Comparison of ENCODE assay signal across 19 cellular contexts in the genomic region with DNA sequence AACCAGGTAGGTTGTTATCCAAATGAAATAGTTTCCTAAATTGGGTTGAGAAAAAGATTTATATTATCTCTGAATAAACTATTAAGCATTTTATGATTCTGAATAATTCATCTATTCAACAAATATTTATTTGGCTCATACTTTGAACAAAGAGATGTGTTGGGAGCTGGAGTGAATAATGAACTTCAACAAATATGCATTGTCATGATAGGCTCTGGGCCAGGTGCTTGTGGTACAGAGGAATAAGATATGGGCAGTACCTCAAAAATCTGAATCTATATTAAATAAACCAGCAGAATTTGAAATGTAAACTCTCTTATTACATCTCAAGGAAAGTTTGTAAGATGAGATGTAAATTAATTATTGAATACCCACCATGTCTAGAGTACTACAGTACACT.
A peak's percentile ranks its signal among the peaks of the same experiment; 100 is the strongest.
DNase-seq lines count a peak whose midpoint lies in the region; ATAC-seq, FAIRE-seq and TF ChIP-seq lines count a peak whose summit lies in the region.
"Had no signal": no experiment of that assay in that cellular context is flagged by ENCODE, and none has a peak within 500 bp of the region (broad histone marks: within the 10 kb centered on the region; RNA-seq: fewer than 3 reads in every experiment).

No MANE protein-coding gene starts in this region.

- H3K27me3 ChIP-seq in PC-3 (ENCODE audit: low read length), result no peaks in the 10 kb centered on the region
- no peaks in the 10 kb centered on the region for H3K27me3 ChIP-seq in endothelial cell of umbilical vein (ENCODE audit: control insufficient read depth in 2 of 2, insufficient read depth in 2 of 2, low read length in 2 of 2)
- H3K27me3 ChIP-seq in osteoblast (ENCODE audit: insufficient read depth, low read length), result no peaks in the 10 kb centered on the region
- H3K27me3 ChIP-seq in H7 (ENCODE audit: control insufficient read depth, insufficient read depth, low read length), result no peaks in the 10 kb centered on the region
- no peaks in the 10 kb centered on the region for H3K27me3 ChIP-seq in ovary

- CTCF ChIA-PET in PC-3 (lab: Charles Lee), result interaction anchor here (1.4 kb wide), 1 partner anchor 214 kb away, joined by 3 read pairs; no protein-coding TSS in a partner anchor
- CTCF ChIA-PET in endothelial cell of umbilical vein (lab: Charles Lee), result interaction anchor here (1.7 to 11.2 kb wide), 3 partner anchors 206 to 240 kb away, joined by 5 to 299 read pairs (median 10); no protein-coding TSS in a partner anchor

- no peaks in the 10 kb centered on the region for H3K79me2 ChIP-seq in PC-3 (ENCODE audit: low read length)
- no peaks in the 10 kb centered on the region for H3K79me2 ChIP-seq in endothelial cell of umbilical vein (ENCODE audit: control insufficient read depth, insufficient read depth, low read length)
- H3K79me2 ChIP-seq in osteoblast (ENCODE audit: insufficient read depth, low read length), result no peaks in the 10 kb centered on the region

- H3F3A ChIP-seq in PC-3 (ENCODE audit: low read length, unreplicated experiment), result no peaks in the 10 kb centered on the region

- H3K9ac ChIP-seq in PC-3 (ENCODE audit: low read length) (no peak overlapping the region), endothelial cell of umbilical vein (replicated peaks; ENCODE audit: extremely low read depth, insufficient read depth, low read length) (no peak overlapping the region)
- H3K9ac ChIP-seq: GM23248, SK-N-SH had no signal

- TF ChIP-seq CTCF in PC-3 (conservative IDR thresholded peaks at IDR 0.05; ENCODE audit: low read depth, low read length) (no peak), endothelial cell of umbilical vein (IDR thresholded peaks at IDR 0.05; ENCODE audit: extremely low read depth in 1 of 2, insufficient read depth in 1 of 2, low read depth in 1 of 2, low read length in 2 of 2) (no peak), osteoblast (IDR thresholded peaks at IDR 0.05; ENCODE audit: extremely low read depth, low read depth, low read length) (no peak), ovary (IDR thresholded peaks at IDR 0.05) (no peak)

- no peaks in the 10 kb centered on the region for H3K36me3 ChIP-seq in PC-3 (ENCODE audit: low read depth, low read length)
- no peaks in the 10 kb centered on the region for H3K36me3 ChIP-seq in endothelial cell of umbilical vein (ENCODE audit: control insufficient read depth in 2 of 2, extremely low read depth in 1 of 2, insufficient read depth in 2 of 2, low read length in 2 of 2)
- no peaks in the 10 kb centered on the region for H3K36me3 ChIP-seq in osteoblast (ENCODE audit: insufficient read depth, low read length)
- no peaks in the 10 kb centered on the region for H3K36me3 ChIP-seq in H7 (replicated peaks; ENCODE audit: control insufficient read depth, insufficient read depth, low read length)
- H3K36me3 ChIP-seq in ovary, result no peaks in the 10 kb centered on the region

- H4K20me1 ChIP-seq in PC-3 (ENCODE audit: low read length) (no peaks in the 10 kb centered on the region), endothelial cell of umbilical vein (replicated peaks; ENCODE audit: control insufficient read depth, extremely low read depth, insufficient read depth, low read length) (no peaks in the 10 kb centered on the region), osteoblast (ENCODE audit: insufficient read depth, low read length) (no peaks in the 10 kb centered on the region)

- peaks cover 2% of the 10 kb centered on the region for H3K9me1 ChIP-seq in endothelial cell of umbilical vein (replicated peaks; ENCODE audit: control insufficient read depth, extremely low read depth, insufficient read depth, low read length)

- DNase-seq in EL, result peak; percentile 29
- DNase-seq in PC-3, result peak; percentile 14
- DNase-seq in endothelial cell of umbilical vein (ENCODE audit: low read depth, low spot score), result peak; percentile 16
- no peak for DNase-seq in osteoblast (ENCODE audit: insufficient read length, low spot score, missing footprints)
- DNase-seq in AG08396 (ENCODE audit: low spot score), result no peak
- no peak for DNase-seq in H7
- DNase-seq in ovary, result no peak
- DNase-seq: DMS 273 treated with DMSO at 0.1 percent for 48 hours, KG1, MV-4-11, NCI-H1417 treated with DMSO at 0.1 percent for 48 hours, NCI-H187 treated with DMSO at 0.1 percent for 48 hours, NCI-H526 treated with DMSO at 0.1 percent for 48 hours, Right ventricle myocardium superior, SK-N-SH had no signal

- H3K9me3 ChIP-seq in PC-3 (ENCODE audit: low read length) (no peaks in the 10 kb centered on the region), endothelial cell of umbilical vein (replicated peaks; ENCODE audit: control insufficient read depth, insufficient read depth, low read length) (no peaks in the 10 kb centered on the region), osteoblast (ENCODE audit: low read depth, low read length) (no peaks in the 10 kb centered on the region), ovary (no peaks in the 10 kb centered on the region)
- H3K9me3 ChIP-seq: SK-N-SH had no signal

- no peaks in the 10 kb centered on the region for H3K9me2 ChIP-seq in PC-3 (replicated peaks; ENCODE audit: low read length)
- H3K9me2 ChIP-seq: SK-N-SH had no signal

- BruUV-seq in PC-3 (replicated peaks; lab: Mats Ljungman, UMichigan) (no TSS peak), endothelial cell of umbilical vein (replicated peaks; lab: Mats Ljungman, UMichigan) (no TSS peak)

- peaks cover 15% of the 10 kb centered on the region for H3K4me1 ChIP-seq in PC-3 (ENCODE audit: insufficient read depth, low read length)
- no peaks in the 10 kb centered on the region for H3K4me1 ChIP-seq in endothelial cell of umbilical vein (ENCODE audit: control insufficient read depth, extremely low read depth, insufficient read depth, low read length)
- H3K4me1 ChIP-seq in osteoblast (ENCODE audit: insufficient read depth, low read length), result peaks cover 67% of the 10 kb centered on the region
- H3K4me1 ChIP-seq in ovary (ENCODE audit: insufficient read depth), result peaks cover 7% of the 10 kb centered on the region

- H3K4me3 ChIP-seq in PC-3 (ENCODE audit: low read length) (no peak overlapping the region), endothelial cell of umbilical vein (replicated peaks in 1 of 3; ENCODE audit: insufficient read depth in 1 of 3, low read depth in 1 of 3, low read length in 3 of 3) (no peak overlapping the region), osteoblast (ENCODE audit: insufficient read depth, low read length) (no peak overlapping the region), H7 (ENCODE audit: insufficient read depth, low read depth, low read length) (no peak overlapping the region), ovary (no peak overlapping the region)
- H3K4me3 ChIP-seq: GM23248 had no signal

- H3K27ac ChIP-seq in PC-3 (ENCODE audit: low read length) (no peak overlapping the region), endothelial cell of umbilical vein (ENCODE audit: insufficient read depth, low read depth, low read length) (no peak overlapping the region), osteoblast (ENCODE audit: low read depth, low read length) (peak overlapping the region; percentile 38), ovary (no peak overlapping the region)
- H3K27ac ChIP-seq: GM23248 had no signal

- intact Hi-C loops in PC-3 (cut with micrococcal nuclease), result no loop called here
- intact Hi-C loops in endothelial cell of umbilical vein (cut with micrococcal nuclease), result no loop called here
- intact Hi-C loops in ovary (cut with DNase I), result loop anchor here in 2 of 4 donors (10.0 kb wide), 2 partner anchors 212 to 242 kb away; no protein-coding TSS in a partner anchor

- no peak overlapping the region for H2AFZ ChIP-seq in PC-3 (ENCODE audit: low read length)
- H2AFZ ChIP-seq in endothelial cell of umbilical vein (ENCODE audit: low read depth, low read length), result no peak overlapping the region
- H2AFZ ChIP-seq in osteoblast (ENCODE audit: low read length), result no peak overlapping the region
- H2AFZ ChIP-seq: GM23248 had no signal

- dilution Hi-C loops in endothelial cell of umbilical vein (cut with MboI; ENCODE audit: extremely low pct_ligation_motif_present, low sequenced_read_pairs), result no loop called here

- no peak for FAIRE-seq in endothelial cell of umbilical vein (lab: Jason Lieb, UNC)
- FAIRE-seq: GM12891, GM19239 had no signal

- no peak for TF ChIP-seq EP300 in ovary (IDR thresholded peaks at IDR 0.05)

- ATAC-seq in PC-3 (peak; percentile 14), HG02885 (IDR thresholded peaks at IDR 0.05; ENCODE audit: poor library complexity, unreplicated experiment) (no peak)

- POLR2A ChIA-PET in PC-3 (lab: Charles Lee; ENCODE audit: unreplicated experiment), result no interaction called here
- POLR2A ChIA-PET in endothelial cell of umbilical vein (lab: Charles Lee), result no interaction called here

- H3K4me2 ChIP-seq in PC-3 (ENCODE audit: low read length), result no peak overlapping the region
- H3K4me2 ChIP-seq in endothelial cell of umbilical vein (ENCODE audit: insufficient read depth, low read length), result no peak overlapping the region
- H3K4me2 ChIP-seq in osteoblast (ENCODE audit: insufficient read depth, low read length), result peak overlapping the region; percentile 23
- H3K4me2 ChIP-seq: SK-N-SH had no signal

- TF ChIP-seq POLR2A in endothelial cell of umbilical vein (IDR thresholded peaks at IDR 0.05; ENCODE audit: low read depth, low read length), result no peak
- TF ChIP-seq POLR2A in ovary (IDR thresholded peaks at IDR 0.05), result no peak

TF ChIP-seq in endothelial cell of umbilical vein, 7 proteins besides CTCF, POLR2A, EP300 and RAD21:
- TF ChIP-seq FOS (IDR thresholded peaks at IDR 0.05; ENCODE audit: borderline replicate concordance, insufficient read depth, low read length) (no peak), JUN (IDR thresholded peaks at IDR 0.05; ENCODE audit: borderline replicate concordance, insufficient read depth, insufficient read length, low read depth) (no peak), EZH2 (IDR thresholded peaks at IDR 0.05; ENCODE audit: borderline replicate concordance, low read depth, low read length, severe bottlenecking) (no peak), MYC (IDR thresholded peaks at IDR 0.05; ENCODE audit: low read depth, low read length) (no peak), POLR2AphosphoS5 (IDR thresholded peaks at IDR 0.05; ENCODE audit: insufficient read depth, low read depth, low read length) (no peak), GATA2 (IDR thresholded peaks at IDR 0.05; ENCODE audit: insufficient read depth, insufficient read length, low read depth, low read length) (no peak)
- TF ChIP-seq, protein P1, sequence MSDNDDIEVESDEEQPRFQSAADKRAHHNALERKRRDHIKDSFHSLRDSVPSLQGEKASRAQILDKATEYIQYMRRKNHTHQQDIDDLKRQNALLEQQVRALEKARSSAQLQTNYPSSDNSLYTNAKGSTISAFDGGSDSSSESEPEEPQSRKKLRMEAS (IDR thresholded peaks at IDR 0.05; ENCODE audit: insufficient read depth, insufficient read length), result no peak

Comparison
In these comparisons a context has a peak if more than half of its experiments do, and no peak if none do; other contexts are left out.
1. DNase-seq: peak in EL (single experiment), PC-3 (single experiment) and endothelial cell of umbilical vein (single experiment); none in osteoblast (single experiment), AG08396 (single experiment), H7 (single experiment) and ovary (0 of 5).